Comparison of ENCODE assay signal across 22 cellular contexts in the genomic region with DNA sequence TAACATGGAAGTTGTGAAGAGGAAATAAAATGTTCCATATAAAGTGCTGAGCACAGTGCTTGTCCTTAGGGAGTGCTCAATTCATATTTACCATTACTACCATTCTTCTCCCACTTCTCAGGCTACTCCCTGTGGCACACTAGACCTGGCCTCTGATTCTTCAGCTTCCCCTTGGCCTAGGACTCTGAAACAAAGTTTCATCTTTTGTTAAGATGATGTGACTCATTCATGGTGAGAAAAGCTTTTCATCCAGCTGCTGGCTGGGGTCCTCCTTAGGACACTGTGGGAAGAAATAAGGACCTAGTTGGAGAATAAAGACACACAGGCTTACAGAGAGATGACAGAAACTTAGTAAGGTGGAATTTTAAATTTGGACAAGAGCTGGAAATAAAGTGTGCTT.
DNase-seq lines count a peak whose midpoint lies in the region; ATAC-seq and TF ChIP-seq lines count a peak whose summit lies in the region.
"Had no signal": no experiment of that assay in that cellular context is flagged by ENCODE, and none has a peak within 500 bp of the region (broad histone marks: within the 10 kb centered on the region; RNA-seq: fewer than 3 reads in every experiment).

No MANE protein-coding gene starts in this region.

- intact Hi-C loops in activated CD4-positive, alpha-beta T cell treated with anti-CD3 and anti-CD28 coated beads, Interleukin-2, amount 10 ng/mL, durations not matched to agents 24 days and 14 days (cut with micrococcal nuclease) = no loop called here

- peaks cover 35% of the 10 kb centered on the region for H3K4me1 ChIP-seq in GM23248 (ENCODE audit: insufficient read depth)
- H3K4me1 ChIP-seq: stomach, tibial nerve had no signal

- H3K9me2 ChIP-seq in GM23248 (ENCODE audit: insufficient read depth) = no peaks in the 10 kb centered on the region
- H3K9me2 ChIP-seq: SK-N-SH had no signal

- H3K36me3 Mint-ChIP-seq in activated CD4-positive, alpha-beta T cell treated with anti-CD3 and anti-CD28 coated beads, Interleukin-2, amount 10 ng/mL, durations not matched to agents 24 days and 14 days (ENCODE audit: low read depth) = peaks cover 3% of the 10 kb centered on the region
- H3K36me3 Mint-ChIP-seq in activated naive CD8-positive, alpha-beta T cell treated with anti-CD3 and anti-CD28 coated beads, Interleukin-2, amount 50 U/mL, for 24 hours (ENCODE audit: low read depth) = no peaks in the 10 kb centered on the region
- H3K36me3 Mint-ChIP-seq in neural crest cell (ENCODE audit: low read depth) = no peaks in the 10 kb centered on the region
- H3K36me3 Mint-ChIP-seq: brain had no signal

- no peaks in the 10 kb centered on the region for H4K20me1 ChIP-seq in GM23248 (ENCODE audit: insufficient read depth)

- peak overlapping the region; percentile 64 for H3K4me2 ChIP-seq in GM23248 (ENCODE audit: unreplicated experiment)
- H3K4me2 ChIP-seq: SK-N-SH had no signal

- no peaks in the 10 kb centered on the region for H3K9me3 ChIP-seq in GM23248 (ENCODE audit: low read depth)
- H3K9me3 ChIP-seq: left ventricle myocardium inferior, SK-N-SH, stomach, tibial nerve had no signal

- H3K9ac ChIP-seq in GM23248 = peak overlapping the region; percentile 38; the same call in 1 of the 2 replicates
- H3K9ac ChIP-seq: SK-N-SH had no signal

- no peaks in the 10 kb centered on the region for H3K27me3 ChIP-seq in GM23248 (replicated peaks; ENCODE audit: insufficient read depth)
- H3K27me3 ChIP-seq: tibial nerve had no signal

- H3K9me3 Mint-ChIP-seq in activated CD4-positive, alpha-beta T cell treated with anti-CD3 and anti-CD28 coated beads, Interleukin-2, amount 10 ng/mL, durations not matched to agents 24 days and 14 days = peaks cover 7% of the 10 kb centered on the region
- no peaks in the 10 kb centered on the region for H3K9me3 Mint-ChIP-seq in activated naive CD8-positive, alpha-beta T cell treated with anti-CD3 and anti-CD28 coated beads, Interleukin-2, amount 50 U/mL, for 24 hours
- peaks cover 3% of the 10 kb centered on the region for H3K9me3 Mint-ChIP-seq in neural crest cell
- H3K9me3 Mint-ChIP-seq: CD4-positive, alpha-beta T cell had no signal

- H3K4me1 Mint-ChIP-seq in activated CD4-positive, alpha-beta T cell treated with anti-CD3 and anti-CD28 coated beads, Interleukin-2, amount 10 ng/mL, durations not matched to agents 24 days and 14 days = peaks cover 18% of the 10 kb centered on the region
- H3K4me1 Mint-ChIP-seq in activated naive CD8-positive, alpha-beta T cell treated with anti-CD3 and anti-CD28 coated beads, Interleukin-2, amount 50 U/mL, for 24 hours = peaks cover 29% of the 10 kb centered on the region
- H3K4me1 Mint-ChIP-seq in neural crest cell = peaks cover 16% of the 10 kb centered on the region

- H3K79me2 ChIP-seq in GM23248 (ENCODE audit: insufficient read depth) = no peaks in the 10 kb centered on the region

- H2AFZ ChIP-seq in GM23248 = peak overlapping the region; percentile 77

- H3K36me3 ChIP-seq in GM23248 (ENCODE audit: low read depth) = no peaks in the 10 kb centered on the region
- H3K36me3 ChIP-seq: left ventricle myocardium inferior, stomach, tibial nerve had no signal

- no peak for DNase-seq in activated CD4-positive, alpha-beta T cell treated with anti-CD3 and anti-CD28 coated beads, Interleukin-2, amount 10 ng/mL, durations not matched to agents 24 days and 14 days
- DNase-seq in activated CD4-positive, alpha-beta T cell treated with anti-CD3 and anti-CD28 coated beads for 48 hours = no peak
- DNase-seq in GM23248 (peak; percentile 57), neural crest cell (ENCODE audit: low read depth, low spot score) (no peak), NCI-H1694 (lab: John Stamatoyannopoulos, UW) (no peak), DMS114 treated with DMSO at 0.1 percent for 48 hours (lab: John Stamatoyannopoulos, UW; ENCODE audit: unreplicated experiment) (no peak)
- DNase-seq in activated naive CD8-positive, alpha-beta T cell treated with anti-CD3 and anti-CD28 coated beads, Interleukin-2, amount 50 U/mL, for 24 hours = no peak
- DNase-seq: activated CD4-positive, CD25-positive, alpha-beta regulatory T cell treated with anti-CD3 and anti-CD28 coated beads, Interleukin-2, amount 50 U/mL, for 72 hours; AML-193; CD4-positive, alpha-beta T cell; HCEC 1CT; islet precursor cell; KG1; left ventricle myocardium inferior; NCI-H146; NCI-H524; SK-N-SH; stomach; T-helper 2 cell had no signal

- peaks cover 38% of the 10 kb centered on the region for H3F3A ChIP-seq in GM23248 (ENCODE audit: insufficient read depth)

- in situ Hi-C loops in GM23248 (cut with MboI) = no loop called here

- H3K27me3 Mint-ChIP-seq in activated CD4-positive, alpha-beta T cell treated with anti-CD3 and anti-CD28 coated beads, Interleukin-2, amount 10 ng/mL, durations not matched to agents 24 days and 14 days = no peaks in the 10 kb centered on the region
- no peaks in the 10 kb centered on the region for H3K27me3 Mint-ChIP-seq in activated naive CD8-positive, alpha-beta T cell treated with anti-CD3 and anti-CD28 coated beads, Interleukin-2, amount 50 U/mL, for 24 hours
- no peaks in the 10 kb centered on the region for H3K27me3 Mint-ChIP-seq in neural crest cell (ENCODE audit: low read depth)
- H3K27me3 Mint-ChIP-seq: CD4-positive, alpha-beta T cell had no signal

- peak overlapping the region; percentile 45; the same call in 1 of the 2 replicates for H3K4me3 ChIP-seq in GM23248
- H3K4me3 ChIP-seq: left ventricle myocardium inferior, stomach, tibial nerve had no signal

- peak overlapping the region; percentile 51 for H3K27ac ChIP-seq in GM23248
- H3K27ac ChIP-seq: left ventricle myocardium inferior, stomach, tibial nerve had no signal

- no peak for ATAC-seq in activated naive CD8-positive, alpha-beta T cell treated with anti-CD3 and anti-CD28 coated beads, Interleukin-2, amount 50 U/mL, for 24 hours
- no peak for ATAC-seq in GM21390 (IDR thresholded peaks at IDR 0.05; ENCODE audit: unreplicated experiment)

- H3K4me3 Mint-ChIP-seq in activated CD4-positive, alpha-beta T cell treated with anti-CD3 and anti-CD28 coated beads, Interleukin-2, amount 10 ng/mL, durations not matched to agents 24 days and 14 days = no peak overlapping the region
- no peak overlapping the region for H3K4me3 Mint-ChIP-seq in activated naive CD8-positive, alpha-beta T cell treated with anti-CD3 and anti-CD28 coated beads, Interleukin-2, amount 50 U/mL, for 24 hours
- no peak overlapping the region for H3K4me3 Mint-ChIP-seq in neural crest cell
- H3K4me3 Mint-ChIP-seq: CD4-positive, alpha-beta T cell had no signal

- H3K27ac Mint-ChIP-seq in activated CD4-positive, alpha-beta T cell treated with anti-CD3 and anti-CD28 coated beads, Interleukin-2, amount 10 ng/mL, durations not matched to agents 24 days and 14 days = peak overlapping the region; percentile 18
- peak overlapping the region; percentile 17 for H3K27ac Mint-ChIP-seq in activated naive CD8-positive, alpha-beta T cell treated with anti-CD3 and anti-CD28 coated beads, Interleukin-2, amount 50 U/mL, for 24 hours
- H3K27ac Mint-ChIP-seq in neural crest cell (ENCODE audit: unreplicated experiment) = peak overlapping the region; percentile 3
- H3K27ac Mint-ChIP-seq: CD4-positive, alpha-beta T cell had no signal

- no peak for TF ChIP-seq CTCF in neural crest cell (conservative IDR thresholded peaks at IDR 0.05)
